Comparison of ENCODE assay signal across 15 cellular contexts in the genomic region with DNA sequence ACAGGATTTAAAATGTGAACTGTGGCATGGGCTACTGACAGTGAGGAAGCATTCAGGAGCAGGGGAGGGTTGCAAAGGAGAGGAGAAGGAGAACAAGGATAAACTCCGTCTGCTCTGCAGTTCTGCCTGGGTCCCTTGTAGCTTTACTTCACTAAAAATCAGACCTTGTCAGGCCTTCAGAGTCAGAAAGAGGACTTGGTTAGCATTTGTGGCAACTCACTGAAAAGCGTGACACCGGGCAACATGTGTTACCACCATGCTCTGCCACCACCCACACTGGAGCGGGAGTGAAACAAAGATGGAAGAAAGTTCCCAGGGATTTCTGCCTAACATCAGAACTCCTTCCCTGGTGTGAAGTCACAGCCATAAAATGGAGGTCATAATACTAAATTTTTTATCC. TPM values are rescaled to one million over a fixed set of nuclear protein-coding genes. Genes with fewer than 3 reads are reported as not detected.
A peak's percentile ranks its signal among the peaks of the same experiment; 100 is the strongest.
DNase-seq lines count a peak whose midpoint lies in the region; TF ChIP-seq lines count a peak whose summit lies in the region.
"Had no signal": no experiment of that assay in that cellular context is flagged by ENCODE, and none has a peak within 500 bp of the region (broad histone marks: within the 10 kb centered on the region; RNA-seq: fewer than 3 reads in every experiment).

No MANE protein-coding gene starts in this region.

- H3K4me3 ChIP-seq in CD4-positive, alpha-beta memory T cell (ENCODE audit: low read length in 2 of 2): peak overlapping the region; percentile 74 to 96
- H3K4me3 ChIP-seq: lung had no signal

- intact Hi-C loops in CD4-positive, alpha-beta memory T cell (cut with micrococcal nuclease): loop anchor here (1.0 kb wide), 1 partner anchor 10 kb away; no protein-coding TSS in a partner anchor

- H3K36me3 ChIP-seq in CD4-positive, alpha-beta memory T cell (ENCODE audit: insufficient read depth, low read length): no peaks in the 10 kb centered on the region

- peaks cover 44 to 56% of the 10 kb centered on the region in 2 donors for H3K36me3 Mint-ChIP-seq in CD4-positive, alpha-beta memory T cell
- H3K36me3 Mint-ChIP-seq in IgD-negative memory B cell: no peaks in the 10 kb centered on the region
- peaks cover 19% of the 10 kb centered on the region for H3K36me3 Mint-ChIP-seq in activated naive CD8-positive, alpha-beta T cell treated with anti-CD3 and anti-CD28 coated beads for 36 hours
- H3K36me3 Mint-ChIP-seq in nephron progenitor cell (ENCODE audit: low read depth): no peaks in the 10 kb centered on the region

- DNase-seq in CD4-positive, alpha-beta memory T cell: no peak
- DNase-seq in activated naive CD8-positive, alpha-beta T cell treated with anti-CD3 and anti-CD28 coated beads for 36 hours: no peak
- DNase-seq in nephron progenitor cell (no peak), dedifferentiated amniotic fluid mesenchymal stem cell (ENCODE audit: extremely low spot score) (no peak), NCI-H1048 (lab: John Stamatoyannopoulos, UW) (no peak), DMS79 (lab: John Stamatoyannopoulos, UW) (no peak), RKO (ENCODE audit: low spot score) (no peak)
- DNase-seq: aorta, IMR-90, NCI-H1436, NCI-H446 had no signal

- H3K4me3 Mint-ChIP-seq in CD4-positive, alpha-beta memory T cell: peak overlapping the region; percentile 94 to 100 (median 98)
- H3K4me3 Mint-ChIP-seq in IgD-negative memory B cell (peak overlapping the region in 3 of 4 donors; percentile 11 to 85 (median 51)), nephron progenitor cell (no peak overlapping the region)
- H3K4me3 Mint-ChIP-seq in activated naive CD8-positive, alpha-beta T cell treated with anti-CD3 and anti-CD28 coated beads for 36 hours: peak overlapping the region; percentile 94

- TF ChIP-seq CTCF in nephron progenitor cell (IDR thresholded peaks at IDR 0.05): no peak

- H3K4me1 Mint-ChIP-seq in CD4-positive, alpha-beta memory T cell: peaks cover 23 to 48% (median 30%) of the 10 kb centered on the region in 4 donors
- peaks cover 8 to 15% (median 9%) of the 10 kb centered on the region in 3 donors for H3K4me1 Mint-ChIP-seq in IgD-negative memory B cell
- peaks cover 38% of the 10 kb centered on the region for H3K4me1 Mint-ChIP-seq in activated naive CD8-positive, alpha-beta T cell treated with anti-CD3 and anti-CD28 coated beads for 36 hours
- H3K4me1 Mint-ChIP-seq in nephron progenitor cell: peaks cover 2% of the 10 kb centered on the region

- CTCF ChIA-PET in CD4-positive, alpha-beta memory T cell (lab: Charles Lee; ENCODE audit: partially characterized antibody): interaction anchor here (1.0 to 19.4 kb wide), 22 partner anchors 10 to 347 kb away, joined by 3 to 313 read pairs (median 8); a partner anchor contains a TSS

- H3K27ac Mint-ChIP-seq in CD4-positive, alpha-beta memory T cell: peak overlapping the region; percentile 91 to 99 (median 96)
- H3K27ac Mint-ChIP-seq in IgD-negative memory B cell (peak overlapping the region in 1 of 3 donors; percentile 56), nephron progenitor cell (peak overlapping the region; percentile 16)
- H3K27ac Mint-ChIP-seq in activated naive CD8-positive, alpha-beta T cell treated with anti-CD3 and anti-CD28 coated beads for 36 hours: peak overlapping the region; percentile 98

- H3K27me3 Mint-ChIP-seq in CD4-positive, alpha-beta memory T cell: no peaks in the 10 kb centered on the region
- H3K27me3 Mint-ChIP-seq in IgD-negative memory B cell (no peaks in the 10 kb centered on the region), nephron progenitor cell (ENCODE audit: low read depth, poor library complexity) (peaks cover 3% of the 10 kb centered on the region)
- no peaks in the 10 kb centered on the region for H3K27me3 Mint-ChIP-seq in activated naive CD8-positive, alpha-beta T cell treated with anti-CD3 and anti-CD28 coated beads for 36 hours

- H3K9me3 ChIP-seq in CD4-positive, alpha-beta memory T cell (ENCODE audit: control insufficient read depth in 1 of 2, low read length in 2 of 2): no peaks in the 10 kb centered on the region

- peak overlapping the region; percentile 84 for H3K27ac ChIP-seq in CD4-positive, alpha-beta memory T cell (ENCODE audit: low read depth, low read length)

- H3K9me3 Mint-ChIP-seq in CD4-positive, alpha-beta memory T cell: no peaks in the 10 kb centered on the region
- no peaks in the 10 kb centered on the region for H3K9me3 Mint-ChIP-seq in IgD-negative memory B cell
- no peaks in the 10 kb centered on the region for H3K9me3 Mint-ChIP-seq in activated naive CD8-positive, alpha-beta T cell treated with anti-CD3 and anti-CD28 coated beads for 36 hours
- H3K9me3 Mint-ChIP-seq in nephron progenitor cell: no peaks in the 10 kb centered on the region

- POLR2A ChIA-PET in CD4-positive, alpha-beta memory T cell (lab: Charles Lee; ENCODE audit: partially characterized antibody): interaction anchor here (1.0 to 43.1 kb wide), 9 partner anchors 9 to 83 kb away, joined by 3 to 1810 read pairs (median 275); a partner anchor contains a TSS

- no peaks in the 10 kb centered on the region for H3K27me3 ChIP-seq in CD4-positive, alpha-beta memory T cell (ENCODE audit: insufficient read depth, low read length)

- peaks cover 40% of the 10 kb centered on the region for H3K4me1 ChIP-seq in CD4-positive, alpha-beta memory T cell (ENCODE audit: insufficient read depth, low read length)

RNA-seq across cellular contexts. Expression of a gene that starts 19.3 kb away (rescaled TPM):
- 100 to 1,000 TPM; 571 to 596 TPM for total RNA-seq in CD4-positive, alpha-beta memory T cell
- 100 to 1,000 TPM; 184 to 414 TPM for polyA plus RNA-seq in CD4-positive, alpha-beta memory T cell
- polyA plus RNA-seq in IgD-negative memory B cell: 11.6 TPM
- total RNA-seq in activated naive CD8-positive, alpha-beta T cell treated with anti-CD3 and anti-CD28 coated beads for 36 hours: 10 to 100 TPM; 71.3 to 74.1 TPM
- total RNA-seq: dermis microvascular lymphatic vessel endothelial cell, IMR-90, osteocyte had no signal
- polyA plus RNA-seq: IMR-90 had no signal

Comparison
In these comparisons a context has a peak if more than half of its experiments do, and no peak if none do; other contexts are left out.
1. RNA of a gene that starts 19.3 kb away (total RNA-seq): 571 to 596 TPM in CD4-positive, alpha-beta memory T cell; 71.3 to 74.1 TPM in activated naive CD8-positive, alpha-beta T cell treated with anti-CD3 and anti-CD28 coated beads for 36 hours; every median in the first group is over 4 times any median in the second.